Comparison of ENCODE assay signal across 12 cellular contexts in genomic region chr1:155202731-155203515, GRCh38.
"Had no signal": no experiment of that assay in that cellular context is flagged by ENCODE, and none has a peak within 500 bp of the region (broad histone marks: within the 10 kb centered on the region; RNA-seq: fewer than 3 reads in every experiment).

No MANE protein-coding gene starts in this region.

- H3K9me3 ChIP-seq: gastroesophageal sphincter, neutrophil had no signal

- H3K36me3 Mint-ChIP-seq: activated naive CD8-positive, alpha-beta T cell treated with anti-CD3 and anti-CD28 coated beads, Interleukin-2, amount 10 ng/mL, durations not matched to agents 7 days and 5 days had no signal

- ATAC-seq: activated CD4-positive, CD25-positive, alpha-beta regulatory T cell treated with anti-CD3 and anti-CD28 coated beads, Interleukin-2, amount 50 U/mL, for 24 hours; gastroesophageal sphincter; stimulated activated effector memory CD8-positive, alpha-beta T cell treated with anti-CD3 and anti-CD28 coated beads, Interleukin-12 subunit alpha, Interleukin-12 subunit beta, amount 100 ng/mL, for 72 hours had no signal

- H3K27me3 Mint-ChIP-seq: activated naive CD8-positive, alpha-beta T cell treated with anti-CD3 and anti-CD28 coated beads, Interleukin-2, amount 10 ng/mL, durations not matched to agents 7 days and 5 days had no signal

- DNase-seq: activated CD4-positive, alpha-beta T cell treated with anti-CD3 and anti-CD28 coated beads, Interleukin-2, amount 50 U/mL, for 4 hours; activated CD8-positive, alpha-beta memory T cell treated with anti-CD3 and anti-CD28 coated beads, Interleukin-2, amount 50 U/mL, for 4 hours; activated gamma-delta T cell treated with Interleukin-2 at 50 U/mL for 16 hours; activated naive CD8-positive, alpha-beta T cell treated with anti-CD3 and anti-CD28 coated beads, Interleukin-2, amount 10 ng/mL, durations not matched to agents 7 days and 5 days; mammary epithelial cell; stimulated activated CD4-positive, alpha-beta T cell treated with anti-CD3 and anti-CD28 coated beads, Interleukin-12 subunit alpha, Interleukin-12 subunit beta, amount 100 ng/mL, for 4 hours; stimulated activated CD4-positive, alpha-beta T cell treated with anti-CD3 and anti-CD28 coated beads, Interleukin-2, amount 100 ng/mL, for 24 hours; SW 1271 had no signal

- H3K27ac ChIP-seq: gastroesophageal sphincter, neutrophil had no signal

- H3K9me3 Mint-ChIP-seq: activated naive CD8-positive, alpha-beta T cell treated with anti-CD3 and anti-CD28 coated beads, Interleukin-2, amount 10 ng/mL, durations not matched to agents 7 days and 5 days; stimulated activated effector memory CD8-positive, alpha-beta T cell treated with anti-CD3 and anti-CD28 coated beads, Interleukin-12 subunit alpha, Interleukin-12 subunit beta, amount 100 ng/mL, for 72 hours had no signal

- H3K4me3 ChIP-seq: gastroesophageal sphincter had no signal

- H3K4me3 Mint-ChIP-seq: activated naive CD8-positive, alpha-beta T cell treated with anti-CD3 and anti-CD28 coated beads, Interleukin-2, amount 10 ng/mL, durations not matched to agents 7 days and 5 days; stimulated activated effector memory CD8-positive, alpha-beta T cell treated with anti-CD3 and anti-CD28 coated beads, Interleukin-12 subunit alpha, Interleukin-12 subunit beta, amount 100 ng/mL, for 72 hours had no signal

- H3K27ac Mint-ChIP-seq: activated naive CD8-positive, alpha-beta T cell treated with anti-CD3 and anti-CD28 coated beads, Interleukin-2, amount 10 ng/mL, durations not matched to agents 7 days and 5 days had no signal

- H3K27me3 ChIP-seq: gastroesophageal sphincter, neutrophil had no signal
